In the genomic region with DNA sequence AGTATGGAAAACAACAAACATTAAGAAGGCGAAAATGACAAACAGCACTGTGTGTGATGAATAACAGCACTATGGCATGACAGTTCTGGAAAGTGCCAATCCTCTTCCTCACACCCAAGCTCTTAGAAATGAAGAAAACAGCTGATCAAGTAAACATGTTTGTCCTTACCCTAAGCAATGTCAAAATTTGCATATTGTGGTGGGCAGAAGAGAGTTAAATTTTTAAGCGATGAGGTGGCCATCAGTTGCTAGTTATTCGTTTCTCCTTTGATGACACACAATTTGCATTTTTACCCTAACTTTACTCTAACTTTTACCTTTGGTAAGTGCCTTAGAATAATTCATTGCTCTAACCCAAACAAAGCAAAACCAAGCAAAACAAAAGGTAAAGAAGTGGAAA, we compare ENCODE assay signal across 15 cellular contexts. TPM values are rescaled to one million over a fixed set of nuclear protein-coding genes. Genes with fewer than 3 reads are reported as not detected.
DNase-seq lines count a peak whose midpoint lies in the region; ATAC-seq and TF ChIP-seq lines count a peak whose summit lies in the region.
"Had no signal": no experiment of that assay in that cellular context is flagged by ENCODE, and none has a peak within 500 bp of the region (broad histone marks: within the 10 kb centered on the region; RNA-seq: fewer than 3 reads in every experiment).

No MANE protein-coding gene starts in this region.

- H3K36me3 ChIP-seq in WERI-Rb-1 (peaks cover 80% of the 10 kb centered on the region), endodermal cell (ENCODE audit: control insufficient read depth, insufficient read depth, low read length) (peaks cover 5% of the 10 kb centered on the region)
- H3K36me3 ChIP-seq: BLaER1 treated with 17β-estradiol and CSF1 and Interleukin-3, amounts not matched to agents 10 nM and 100 nM; HAP-1 had no signal

- H3K27me3 Mint-ChIP-seq in endodermal cell (ENCODE audit: insufficient read depth) = peaks cover 6% of the 10 kb centered on the region

- WGBS in endodermal cell (ENCODE audit: insufficient coverage in 1 of 2, insufficient read length in 1 of 2), 2 experiments = 55 to 78% methylated on average over 2 to 3 of the region's 3 CpGs

- TF ChIP-seq CTCF in WERI-Rb-1 (IDR thresholded peaks at IDR 0.05; ENCODE audit: low read depth, low read length) (no peak), endodermal cell (conservative IDR thresholded peaks at IDR 0.05) (no peak)

- no peaks in the 10 kb centered on the region for H3K9me3 Mint-ChIP-seq in endodermal cell
- H3K9me3 Mint-ChIP-seq: CD8-positive, alpha-beta T cell had no signal

- peaks cover 46% of the 10 kb centered on the region for H3K4me1 Mint-ChIP-seq in endodermal cell
- H3K4me1 Mint-ChIP-seq: B cell had no signal

- H3K36me3 Mint-ChIP-seq in endodermal cell (ENCODE audit: low read depth) = peaks cover 28% of the 10 kb centered on the region
- H3K36me3 Mint-ChIP-seq: CD8-positive, alpha-beta T cell had no signal

- ATAC-seq in HG02973 (IDR thresholded peaks at IDR 0.05; ENCODE audit: unreplicated experiment) (no peak), SK-N-SH treated with all-trans-retinoic acid at 6 μM for 48 hours (no peak)
- ATAC-seq: A549; CD8-positive, alpha-beta T cell had no signal

- DNase-seq in Caki2 (ENCODE audit: low read depth) = peak; percentile 62
- no peak for DNase-seq in WERI-Rb-1
- peak; percentile 17 for DNase-seq in endodermal cell
- peak; percentile 59 for DNase-seq in kidney tubule cell (ENCODE audit: low spot score)
- no peak for DNase-seq in Ammon's horn (ENCODE audit: low spot score)
- no peak for DNase-seq in activated CD4-positive, alpha-beta T cell treated with anti-CD3 and anti-CD28 coated beads, Interleukin-2, amount 50 U/mL, for 4 hours
- DNase-seq: CD8-positive, alpha-beta T cell had no signal

- H3K4me3 ChIP-seq in WERI-Rb-1 (ENCODE audit: low read depth, low read length) = peak overlapping the region; percentile 15; the same call in 1 of the 2 replicates
- no peak overlapping the region for H3K4me3 ChIP-seq in endodermal cell (ENCODE audit: low read length)
- H3K4me3 ChIP-seq: A549; BLaER1 treated with 17β-estradiol and CSF1 and Interleukin-3, amounts not matched to agents 10 nM and 100 nM; HAP-1 had no signal

- no peaks in the 10 kb centered on the region for H3K9me3 ChIP-seq in WERI-Rb-1 (ENCODE audit: severe bottlenecking)
- no peaks in the 10 kb centered on the region for H3K9me3 ChIP-seq in endodermal cell (ENCODE audit: control insufficient read depth, low read length)
- H3K9me3 ChIP-seq: A549; BLaER1 treated with 17β-estradiol and CSF1 and Interleukin-3, amounts not matched to agents 10 nM and 100 nM; HAP-1 had no signal

- no peak overlapping the region for H3K9ac ChIP-seq in endodermal cell (ENCODE audit: extremely low read depth, low read length, poor library complexity, severe bottlenecking)
- H3K9ac ChIP-seq: BLaER1 treated with 17β-estradiol and CSF1 and Interleukin-3, amounts not matched to agents 10 nM and 100 nM had no signal

- in situ Hi-C loops in Caki2 (cut with HindIII; ENCODE audit: low pct_unique_long_range_greater_than_20kb, low sequenced_read_pairs) = no loop called here

- H3K4me1 ChIP-seq in endodermal cell (ENCODE audit: control insufficient read depth, insufficient read depth, low read length) = no peaks in the 10 kb centered on the region
- H3K4me1 ChIP-seq: A549 had no signal

- no peak overlapping the region for H3K27ac Mint-ChIP-seq in endodermal cell
- H3K27ac Mint-ChIP-seq: B cell; CD8-positive, alpha-beta T cell had no signal

- H3K27ac ChIP-seq in WERI-Rb-1 (peak overlapping the region; percentile 94), endodermal cell (ENCODE audit: low read depth, low read length) (no peak overlapping the region)
- H3K27ac ChIP-seq: 22Rv1; A549; BLaER1 treated with 17β-estradiol and CSF1 and Interleukin-3, amounts not matched to agents 10 nM and 100 nM had no signal

- H3K4me3 Mint-ChIP-seq in endodermal cell = no peak overlapping the region
- H3K4me3 Mint-ChIP-seq: B cell; CD8-positive, alpha-beta T cell had no signal

- H3K27me3 ChIP-seq in WERI-Rb-1 (ENCODE audit: insufficient read depth, low read depth, severe bottlenecking) (no peaks in the 10 kb centered on the region), endodermal cell (ENCODE audit: control insufficient read depth, insufficient read depth, low read length, poor library complexity, severe bottlenecking) (no peaks in the 10 kb centered on the region)

TF ChIP-seq in SK-N-SH treated with all-trans-retinoic acid at 6 μM for 48 hours, 23 proteins besides CTCF, POLR2A, EP300 and RAD21 (continues in another document):
- TF ChIP-seq, protein P1, sequence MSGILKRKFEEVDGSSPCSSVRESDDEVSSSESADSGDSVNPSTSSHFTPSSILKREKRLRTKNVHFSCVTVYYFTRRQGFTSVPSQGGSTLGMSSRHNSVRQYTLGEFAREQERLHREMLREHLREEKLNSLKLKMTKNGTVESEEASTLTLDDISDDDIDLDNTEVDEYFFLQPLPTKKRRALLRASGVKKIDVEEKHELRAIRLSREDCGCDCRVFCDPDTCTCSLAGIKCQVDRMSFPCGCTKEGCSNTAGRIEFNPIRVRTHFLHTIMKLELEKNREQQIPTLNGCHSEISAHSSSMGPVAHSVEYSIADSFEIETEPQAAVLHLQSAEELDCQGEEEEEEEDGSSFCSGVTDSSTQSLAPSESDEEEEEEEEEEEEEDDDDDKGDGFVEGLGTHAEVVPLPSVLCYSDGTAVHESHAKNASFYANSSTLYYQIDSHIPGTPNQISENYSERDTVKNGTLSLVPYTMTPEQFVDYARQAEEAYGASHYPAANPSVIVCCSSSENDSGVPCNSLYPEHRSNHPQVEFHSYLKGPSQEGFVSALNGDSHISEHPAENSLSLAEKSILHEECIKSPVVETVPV (CRISPR knock-in tag; IDR thresholded peaks at IDR 0.05) = no peak
- TF ChIP-seq ZFP30 (CRISPR knock-in tag; IDR thresholded peaks at IDR 0.05) = no peak
- TF ChIP-seq OSR1 (CRISPR knock-in tag; IDR thresholded peaks at IDR 0.05) = no peak
- no peak for TF ChIP-seq PPARA (CRISPR knock-in tag; IDR thresholded peaks at IDR 0.05; ENCODE audit: borderline replicate concordance)
- TF ChIP-seq, protein P2, sequence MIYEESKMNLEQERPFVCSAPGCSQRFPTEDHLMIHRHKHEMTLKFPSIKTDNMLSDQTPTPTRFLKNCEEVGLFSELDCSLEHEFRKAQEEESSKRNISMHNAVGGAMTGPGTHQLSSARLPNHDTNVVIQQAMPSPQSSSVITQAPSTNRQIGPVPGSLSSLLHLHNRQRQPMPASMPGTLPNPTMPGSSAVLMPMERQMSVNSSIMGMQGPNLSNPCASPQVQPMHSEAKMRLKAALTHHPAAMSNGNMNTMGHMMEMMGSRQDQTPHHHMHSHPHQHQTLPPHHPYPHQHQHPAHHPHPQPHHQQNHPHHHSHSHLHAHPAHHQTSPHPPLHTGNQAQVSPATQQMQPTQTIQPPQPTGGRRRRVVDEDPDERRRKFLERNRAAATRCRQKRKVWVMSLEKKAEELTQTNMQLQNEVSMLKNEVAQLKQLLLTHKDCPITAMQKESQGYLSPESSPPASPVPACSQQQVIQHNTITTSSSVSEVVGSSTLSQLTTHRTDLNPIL (CRISPR knock-in tag; IDR thresholded peaks at IDR 0.05; ENCODE audit: low read depth) = no peak
- TF ChIP-seq GLIS3 (CRISPR knock-in tag; IDR thresholded peaks at IDR 0.05) = no peak
- no peak for TF ChIP-seq BACH2 (CRISPR knock-in tag; IDR thresholded peaks at IDR 0.05; ENCODE audit: borderline replicate concordance)
- TF ChIP-seq ZNF565 (CRISPR knock-in tag; conservative IDR thresholded peaks at IDR 0.05; ENCODE audit: low read depth) = no peak
- TF ChIP-seq, protein P3, sequence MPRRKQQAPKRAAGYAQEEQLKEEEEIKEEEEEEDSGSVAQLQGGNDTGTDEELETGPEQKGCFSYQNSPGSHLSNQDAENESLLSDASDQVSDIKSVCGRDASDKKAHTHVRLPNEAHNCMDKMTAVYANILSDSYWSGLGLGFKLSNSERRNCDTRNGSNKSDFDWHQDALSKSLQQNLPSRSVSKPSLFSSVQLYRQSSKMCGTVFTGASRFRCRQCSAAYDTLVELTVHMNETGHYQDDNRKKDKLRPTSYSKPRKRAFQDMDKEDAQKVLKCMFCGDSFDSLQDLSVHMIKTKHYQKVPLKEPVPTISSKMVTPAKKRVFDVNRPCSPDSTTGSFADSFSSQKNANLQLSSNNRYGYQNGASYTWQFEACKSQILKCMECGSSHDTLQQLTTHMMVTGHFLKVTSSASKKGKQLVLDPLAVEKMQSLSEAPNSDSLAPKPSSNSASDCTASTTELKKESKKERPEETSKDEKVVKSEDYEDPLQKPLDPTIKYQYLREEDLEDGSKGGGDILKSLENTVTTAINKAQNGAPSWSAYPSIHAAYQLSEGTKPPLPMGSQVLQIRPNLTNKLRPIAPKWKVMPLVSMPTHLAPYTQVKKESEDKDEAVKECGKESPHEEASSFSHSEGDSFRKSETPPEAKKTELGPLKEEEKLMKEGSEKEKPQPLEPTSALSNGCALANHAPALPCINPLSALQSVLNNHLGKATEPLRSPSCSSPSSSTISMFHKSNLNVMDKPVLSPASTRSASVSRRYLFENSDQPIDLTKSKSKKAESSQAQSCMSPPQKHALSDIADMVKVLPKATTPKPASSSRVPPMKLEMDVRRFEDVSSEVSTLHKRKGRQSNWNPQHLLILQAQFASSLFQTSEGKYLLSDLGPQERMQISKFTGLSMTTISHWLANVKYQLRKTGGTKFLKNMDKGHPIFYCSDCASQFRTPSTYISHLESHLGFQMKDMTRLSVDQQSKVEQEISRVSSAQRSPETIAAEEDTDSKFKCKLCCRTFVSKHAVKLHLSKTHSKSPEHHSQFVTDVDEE (CRISPR knock-in tag; IDR thresholded peaks at IDR 0.05) = no peak
- TF ChIP-seq, protein P4, sequence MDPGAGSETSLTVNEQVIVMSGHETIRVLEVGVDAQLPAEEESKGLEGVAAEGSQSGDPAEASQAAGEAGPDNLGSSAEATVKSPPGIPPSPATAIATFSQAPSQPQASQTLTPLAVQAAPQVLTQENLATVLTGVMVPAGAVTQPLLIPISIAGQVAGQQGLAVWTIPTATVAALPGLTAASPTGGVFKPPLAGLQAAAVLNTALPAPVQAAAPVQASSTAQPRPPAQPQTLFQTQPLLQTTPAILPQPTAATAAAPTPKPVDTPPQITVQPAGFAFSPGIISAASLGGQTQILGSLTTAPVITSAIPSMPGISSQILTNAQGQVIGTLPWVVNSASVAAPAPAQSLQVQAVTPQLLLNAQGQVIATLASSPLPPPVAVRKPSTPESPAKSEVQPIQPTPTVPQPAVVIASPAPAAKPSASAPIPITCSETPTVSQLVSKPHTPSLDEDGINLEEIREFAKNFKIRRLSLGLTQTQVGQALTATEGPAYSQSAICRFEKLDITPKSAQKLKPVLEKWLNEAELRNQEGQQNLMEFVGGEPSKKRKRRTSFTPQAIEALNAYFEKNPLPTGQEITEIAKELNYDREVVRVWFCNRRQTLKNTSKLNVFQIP (CRISPR knock-in tag; IDR thresholded peaks at IDR 0.05; ENCODE audit: borderline replicate concordance, low read depth) = no peak
- no peak for TF ChIP-seq CSDC2 (CRISPR knock-in tag; IDR thresholded peaks at IDR 0.05)

RNA-seq across cellular contexts. Expression of a gene that starts 8.8 kb away (rescaled TPM):
- total RNA-seq in Caki2 (2014; rRNA removed; shearing (Covaris generic); ENCODE audit: low replicate concordance) = 0.17 TPM in 1 of 2 replicates, not detected in the other
- 10 to 100 TPM; 38.6 to 51.6 TPM for total RNA-seq in endodermal cell
- 36.1 TPM for polyA plus RNA-seq in endodermal cell (2013, experiment 1 of 2)
- polyA plus RNA-seq in endodermal cell (2013, experiment 2 of 2) = 33.6 TPM
- total RNA-seq: B cell; CD8-positive, alpha-beta T cell; H4 had no signal

Comparison
In these comparisons a context has a peak if more than half of its experiments do, and no peak if none do; other contexts are left out.
1. DNase-seq: peak in Caki2 (single experiment), endodermal cell (single experiment) and kidney tubule cell (single experiment); none in WERI-Rb-1 (single experiment), Ammon's horn (single experiment) and activated CD4-positive, alpha-beta T cell treated with anti-CD3 and anti-CD28 coated beads, Interleukin-2, amount 50 U/mL, for 4 hours (0 of 2).
2. RNA of a gene that starts 8.8 kb away (total RNA-seq): 38.6 to 51.6 TPM in endodermal cell; 0.17 TPM in Caki2; every median in the first group is over 10 times any median in the second.